Comparison of ENCODE assay signal across 21 cellular contexts in genomic region chr3:188721990-188722389, GRCh38.
"Had no signal": no experiment of that assay in that cellular context is flagged by ENCODE, and none has a peak within 500 bp of the region (broad histone marks: within the 10 kb centered on the region; RNA-seq: fewer than 3 reads in every experiment).

No MANE protein-coding gene starts in this region.

- H3K4me1 Mint-ChIP-seq: brain, mesothelial cell of epicardium had no signal

- H3K27ac ChIP-seq: left ventricle myocardium inferior, spleen had no signal

- H3K27me3 ChIP-seq: spleen had no signal

- H3K4me3 ChIP-seq: left ventricle myocardium inferior, spleen had no signal

- H3K27me3 Mint-ChIP-seq: activated naive CD8-positive, alpha-beta T cell treated with anti-CD3 and anti-CD28 coated beads, Interleukin-2, amount 50 U/mL, for 24 hours; brain; dendritic cell treated with granulocyte-macrophage colony-stimulating factor and Interleukin-4, amounts not matched to agents 40 ng/mL and 50 ng/mL, for 4 days; progenitor cell of endocrine pancreas had no signal

- H3K36me3 ChIP-seq: left ventricle myocardium inferior, spleen had no signal

- H3K36me3 Mint-ChIP-seq: brain, mesothelial cell of epicardium, natural killer cell had no signal

- H3K9me3 Mint-ChIP-seq: activated CD4-positive, alpha-beta memory T cell treated with anti-CD3 and anti-CD28 coated beads for 36 hours; activated naive CD8-positive, alpha-beta T cell treated with anti-CD3 and anti-CD28 coated beads, Interleukin-2, amount 50 U/mL, for 24 hours; brain; dendritic cell treated with granulocyte-macrophage colony-stimulating factor and Interleukin-4, amounts not matched to agents 40 ng/mL and 50 ng/mL, for 4 days; mesothelial cell of epicardium; natural killer cell had no signal

- H3K4me1 ChIP-seq: spleen had no signal

- H3K4me3 Mint-ChIP-seq: activated CD4-positive, alpha-beta memory T cell treated with anti-CD3 and anti-CD28 coated beads for 36 hours; activated naive CD8-positive, alpha-beta T cell treated with anti-CD3 and anti-CD28 coated beads, Interleukin-2, amount 50 U/mL, for 24 hours; brain; dendritic cell treated with granulocyte-macrophage colony-stimulating factor and Interleukin-4, amounts not matched to agents 40 ng/mL and 50 ng/mL, for 4 days; mesothelial cell of epicardium; natural killer cell had no signal

- H3K9me3 ChIP-seq: left ventricle myocardium inferior, spleen had no signal

- ATAC-seq: activated naive CD8-positive, alpha-beta T cell treated with anti-CD3 and anti-CD28 coated beads, Interleukin-2, amount 50 U/mL, for 24 hours; natural killer cell had no signal

- H3K27ac Mint-ChIP-seq: activated CD4-positive, alpha-beta memory T cell treated with anti-CD3 and anti-CD28 coated beads for 36 hours; activated naive CD8-positive, alpha-beta T cell treated with anti-CD3 and anti-CD28 coated beads, Interleukin-2, amount 50 U/mL, for 24 hours; brain; dendritic cell treated with granulocyte-macrophage colony-stimulating factor and Interleukin-4, amounts not matched to agents 40 ng/mL and 50 ng/mL, for 4 days; mesothelial cell of epicardium; natural killer cell; progenitor cell of endocrine pancreas had no signal

- DNase-seq: activated CD4-positive, alpha-beta memory T cell treated with anti-CD3 and anti-CD28 coated beads for 36 hours; activated CD4-positive, alpha-beta T cell treated with anti-CD3 and anti-CD28 coated beads for 48 hours; activated gamma-delta T cell; activated naive CD4-positive, alpha-beta T cell treated with anti-CD3 and anti-CD28 coated beads, Interleukin-2, amount 50 U/mL, for 16 hours; activated naive CD8-positive, alpha-beta T cell treated with anti-CD3 and anti-CD28 coated beads, Interleukin-2, amount 50 U/mL, for 24 hours; anterior cingulate cortex; caudate nucleus; effector CD4-positive, alpha-beta T cell; erythroblast; foreskin melanocyte; left ventricle myocardium inferior; mammary epithelial cell; natural killer cell; retina; spleen; stimulated activated CD4-positive, alpha-beta T cell treated with anti-CD3 and anti-CD28 coated beads, Interleukin-4, amount 100 ng/mL, for 24 hours; stimulated activated naive CD4-positive, alpha-beta T cell treated with Interleukin-2 at 50 U/mL for 16 hours had no signal
